In genomic region chr4:17770845-17771244, GRCh38 we compare ENCODE assay signal across 18 cellular contexts. TPM values are rescaled to one million over a fixed set of nuclear protein-coding genes. Genes with fewer than 3 reads are reported as not detected.
DNase-seq lines count a peak whose midpoint lies in the region; ATAC-seq, FAIRE-seq and TF ChIP-seq lines count a peak whose summit lies in the region.
"Had no signal": no experiment of that assay in that cellular context is flagged by ENCODE, and none has a peak within 500 bp of the region (broad histone marks: within the 10 kb centered on the region; RNA-seq: fewer than 3 reads in every experiment).

No MANE protein-coding gene starts in this region.

- peaks cover 17% of the 10 kb centered on the region for H3K4me1 Mint-ChIP-seq in astrocyte (ENCODE audit: low read depth, unreplicated experiment)
- H3K4me1 Mint-ChIP-seq in effector memory CD8-positive, alpha-beta T cell (ENCODE audit: low read depth in 2 of 2) = peaks cover under 1 to 2% of the 10 kb centered on the region in 2 donors
- H3K4me1 Mint-ChIP-seq: H9 had no signal

- H3K36me3 Mint-ChIP-seq in astrocyte (ENCODE audit: low read depth, unreplicated experiment) = no peaks in the 10 kb centered on the region
- H3K36me3 Mint-ChIP-seq in effector memory CD8-positive, alpha-beta T cell (ENCODE audit: insufficient read depth) = no peaks in the 10 kb centered on the region
- H3K36me3 Mint-ChIP-seq: CD14-positive monocyte had no signal

- 52 to 61% (median 56%) methylated on average over 4 of the region's 4 CpGs for WGBS in psoas muscle, 3 donors

- H3K4me1 ChIP-seq in astrocyte (ENCODE audit: insufficient read depth, low read length) (no peaks in the 10 kb centered on the region), psoas muscle (peaks cover 22% of the 10 kb centered on the region)
- H3K4me1 ChIP-seq: Peyer's patch had no signal

- H3K4me2 ChIP-seq in astrocyte (ENCODE audit: low read length) = peak overlapping the region; percentile 19

- H3K9me3 ChIP-seq in astrocyte (ENCODE audit: insufficient read depth, low read depth, low read length) (no peaks in the 10 kb centered on the region), psoas muscle (peaks cover 4% of the 10 kb centered on the region)
- H3K9me3 ChIP-seq: MG63, Peyer's patch had no signal

- no peaks in the 10 kb centered on the region for H3K79me2 ChIP-seq in astrocyte (ENCODE audit: insufficient read depth, low read length)

- H4K20me1 ChIP-seq in astrocyte (ENCODE audit: insufficient read depth, low read length) = no peaks in the 10 kb centered on the region

- no peak for TF ChIP-seq CTCF in astrocyte (IDR thresholded peaks at IDR 0.05; ENCODE audit: insufficient read depth, low read depth, low read length)
- no peak for TF ChIP-seq CTCF in psoas muscle (IDR thresholded peaks at IDR 0.05)

- peak; percentile 54 for ATAC-seq in esophagus mucosa
- ATAC-seq in psoas muscle = peak in 3 of 4 donors; percentile 2 to 28 (median 10)
- ATAC-seq in GM21825 (IDR thresholded peaks at IDR 0.05; ENCODE audit: unreplicated experiment) = no peak
- ATAC-seq in GM19463 (IDR thresholded peaks at IDR 0.05; ENCODE audit: unreplicated experiment) = no peak
- no peak for ATAC-seq in effector memory CD8-positive, alpha-beta T cell (replicated peaks)

- H3K27ac Mint-ChIP-seq in astrocyte (ENCODE audit: unreplicated experiment) = no peak overlapping the region
- H3K27ac Mint-ChIP-seq in effector memory CD8-positive, alpha-beta T cell = no peak overlapping the region
- H3K27ac Mint-ChIP-seq: CD14-positive monocyte, H9 had no signal

- H3K36me3 ChIP-seq in astrocyte (ENCODE audit: insufficient read depth, low read length) = no peaks in the 10 kb centered on the region
- H3K36me3 ChIP-seq in psoas muscle (ENCODE audit: insufficient read depth in 1 of 2, low read depth in 1 of 2) = no peaks in the 10 kb centered on the region
- H3K36me3 ChIP-seq: MG63, Peyer's patch had no signal

- H3K27ac ChIP-seq in astrocyte (ENCODE audit: low read depth, low read length) (no peak overlapping the region), psoas muscle (peak overlapping the region; percentile 72)
- H3K27ac ChIP-seq: Peyer's patch had no signal

- H3K27me3 Mint-ChIP-seq in astrocyte (ENCODE audit: low read depth, unreplicated experiment) = no peaks in the 10 kb centered on the region
- H3K27me3 Mint-ChIP-seq in effector memory CD8-positive, alpha-beta T cell = peaks cover 16 to 40% of the 10 kb centered on the region in 2 donors

- intact Hi-C loops in psoas muscle (cut with DNase I) = no loop called here

- H3K4me3 ChIP-seq in astrocyte (ENCODE audit: insufficient read depth, low read depth, low read length) (no peak overlapping the region), psoas muscle (peak overlapping the region; percentile 11)
- H3K4me3 ChIP-seq: MG63, Peyer's patch had no signal

- peak; percentile 65 for DNase-seq in COLO829 (ENCODE audit: low spot score)
- peak; percentile 54 for DNase-seq in astrocyte (ENCODE audit: low read depth)
- no peak for DNase-seq in psoas muscle
- no peak for DNase-seq in effector memory CD8-positive, alpha-beta T cell
- no peak for DNase-seq in NCI-H2171 (lab: John Stamatoyannopoulos, UW)
- DNase-seq: 8988T, H9, MG63, NCI-H1048, NCI-H1436, NCI-H446 treated with DMSO at 0.1 percent for 48 hours, Peyer's patch, Right ventricle myocardium superior had no signal

- H2AFZ ChIP-seq in astrocyte (ENCODE audit: low read depth, low read length) = no peak overlapping the region

- H3K4me3 Mint-ChIP-seq in astrocyte (ENCODE audit: unreplicated experiment) = no peak overlapping the region
- H3K4me3 Mint-ChIP-seq in effector memory CD8-positive, alpha-beta T cell = no peak overlapping the region
- H3K4me3 Mint-ChIP-seq: H9 had no signal

- no peaks in the 10 kb centered on the region for H3K27me3 ChIP-seq in astrocyte (ENCODE audit: insufficient read depth, low read length)
- H3K27me3 ChIP-seq in psoas muscle (ENCODE audit: insufficient read depth in 3 of 3, low read length in 2 of 3) = peaks cover 0 to 1% (median 0%) of the 10 kb centered on the region in 3 donors
- H3K27me3 ChIP-seq: MG63, Peyer's patch had no signal

- FAIRE-seq in astrocyte (lab: Jason Lieb, UNC) = no peak

- H3K9me3 Mint-ChIP-seq in astrocyte (ENCODE audit: unreplicated experiment) = peaks cover 8% of the 10 kb centered on the region
- H3K9me3 Mint-ChIP-seq in effector memory CD8-positive, alpha-beta T cell = no peaks in the 10 kb centered on the region

- H3K9ac ChIP-seq in astrocyte (ENCODE audit: low read length) = no peak overlapping the region

RNA-seq across cellular contexts. Expression of gene FAM184B, which starts 10.6 kb away (rescaled TPM):
- total RNA-seq in astrocyte (0.46 and 0.54 TPM in 2 replicates), esophagus mucosa (0.16 TPM), psoas muscle (1 to 10 TPM in 2 of 4 donors, under 1 TPM in 2; 0.28 to 2.6 (median 0.75) TPM)
- polyA plus RNA-seq in psoas muscle = under 1 TPM; 0.03 to 0.51 (median 0.13) TPM
- total RNA-seq: HT-29, Peyer's patch, Right ventricle myocardium superior had no signal
- polyA plus RNA-seq: CD14-positive monocyte had no signal

RNA-seq across cellular contexts. Expression of gene DCAF16, which starts 39.7 kb away (rescaled TPM):
- 29.0 and 32.7 TPM in 2 replicates for total RNA-seq in astrocyte
- total RNA-seq in esophagus mucosa = 17.7 TPM
- total RNA-seq in psoas muscle = 10 to 100 TPM; 10.4 to 14.8 (median 13.0) TPM
- 1 to 10 TPM; 3.7 to 6.1 (median 4.5) TPM for polyA plus RNA-seq in psoas muscle

RNA-seq across cellular contexts. Expression of gene NCAPG, which starts 39.9 kb away (rescaled TPM):
- total RNA-seq in astrocyte (2.6 and 4.7 TPM in 2 replicates), esophagus mucosa (13.3 TPM), psoas muscle (under 1 TPM; 0.30 to 0.44 (median 0.41) TPM)
- polyA plus RNA-seq in psoas muscle = under 1 TPM; 0.13 to 0.30 (median 0.14) TPM
- polyA plus RNA-seq: CD14-positive monocyte had no signal

Comparison
In these comparisons a context has a peak if more than half of its experiments do, and no peak if none do; other contexts are left out.
1. DNase-seq: peak in COLO829 (single experiment) and astrocyte (single experiment); none in psoas muscle (0 of 2), effector memory CD8-positive, alpha-beta T cell (0 of 3) and NCI-H2171 (single experiment).
2. ATAC-seq: peak in esophagus mucosa (single experiment) and psoas muscle (3 of 4); none in GM21825 (single experiment), GM19463 (single experiment) and effector memory CD8-positive, alpha-beta T cell (single experiment).